ENCODE assay signal across 8 cellular contexts in the genomic region with DNA sequence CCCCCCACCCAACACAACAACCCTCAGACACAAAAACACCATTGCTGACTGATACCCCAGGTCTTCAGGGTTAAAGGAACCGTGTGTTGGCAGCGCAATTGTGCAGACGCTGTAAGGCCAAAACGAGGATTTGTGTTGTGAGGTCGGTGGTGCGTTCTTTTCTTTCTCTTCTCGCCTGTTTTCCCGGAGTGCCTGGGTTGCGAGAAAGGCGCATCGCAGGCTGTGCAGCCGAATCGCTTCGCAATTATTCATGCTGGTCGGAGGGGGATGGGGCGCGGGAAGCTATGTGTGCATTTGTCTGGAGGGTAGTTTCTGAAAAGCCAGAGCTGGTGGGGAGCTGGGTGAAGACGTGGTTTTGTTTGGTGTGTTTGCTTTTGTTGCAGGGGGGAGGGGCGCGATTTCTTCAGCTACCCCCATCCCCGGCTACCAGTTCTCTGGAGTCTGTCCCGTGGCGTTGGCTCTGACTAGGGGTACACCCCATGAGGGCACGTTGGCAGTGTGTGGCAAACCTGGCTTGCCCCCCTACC. TPM values are rescaled to one million over a fixed set of nuclear protein-coding genes. Genes with fewer than 3 reads are reported as not detected.
DNase-seq lines count a peak whose midpoint lies in the region; ATAC-seq and TF ChIP-seq lines count a peak whose summit lies in the region.

No MANE protein-coding gene starts in this region.

- no peaks in the 10 kb centered on the region; the same call in 1 of the 2 replicates for H3K79me2 ChIP-seq in OCI-LY7 (ENCODE audit: insufficient read depth, low read depth, low read length)

- ATAC-seq in foreskin keratinocyte (peak; percentile 29), GM18511 (IDR thresholded peaks at IDR 0.05; ENCODE audit: unreplicated experiment) (no peak)

- no peaks in the 10 kb centered on the region for H4K20me1 ChIP-seq in OCI-LY7 (ENCODE audit: insufficient read depth, low read length)

- DNase-seq in activated T-cell treated with anti-CD3 and anti-CD28 coated beads for 1 hour (ENCODE audit: low read depth) (peak; percentile 57), activated T-cell treated with anti-CD3 and anti-CD28 coated beads for 4 hours (no peak), OCI-LY7 (ENCODE audit: low spot score) (peak; percentile 74), foreskin keratinocyte (peak; percentile 60 to 79), type B pancreatic cell (ENCODE audit: extremely low spot score, unreplicated experiment) (no peak)
- DNase-seq in activated naive CD4-positive, alpha-beta T cell treated with anti-CD3 and anti-CD28 coated beads, Interleukin-2, amount 10 ng/mL, durations not matched to agents 7 days and 5 days = peak; percentile 86

- H3K4me3 ChIP-seq in OCI-LY7 (ENCODE audit: low read depth, low read length, poor library complexity, severe bottlenecking) (peak overlapping the region; percentile 79), neuron (ENCODE audit: low read length) (peak overlapping the region; percentile 92)

- CTCF ChIA-PET in OCI-LY7 (lab: Charles Lee; ENCODE audit: unreplicated experiment) = interaction anchor here (1.5 kb wide), 1 partner anchor 70 kb away, joined by 4 read pairs; no protein-coding TSS in a partner anchor
- CTCF ChIA-PET in activated naive CD4-positive, alpha-beta T cell treated with anti-CD3 and anti-CD28 coated beads, Interleukin-2, amount 10 ng/mL, durations not matched to agents 7 days and 5 days (lab: Charles Lee) = interaction anchor here (0.6 to 7.0 kb wide), 9 partner anchors 10 to 307 kb away, joined by 3 to 70 read pairs (median 18); partner anchors contain the start of gene SMNDC1

- POLR2A ChIA-PET in OCI-LY7 (lab: Charles Lee) = interaction anchor here (0.6 to 4.8 kb wide), 7 partner anchors 13 to 301 kb away, joined by 3 to 53 read pairs (median 5); no protein-coding TSS in a partner anchor

- peak overlapping the region; percentile 97 for H3K27ac Mint-ChIP-seq in activated naive CD4-positive, alpha-beta T cell treated with anti-CD3 and anti-CD28 coated beads, Interleukin-2, amount 10 ng/mL, durations not matched to agents 7 days and 5 days
- peak overlapping the region; percentile 95 for H3K27ac Mint-ChIP-seq in type B pancreatic cell

- TF ChIP-seq CTCF in OCI-LY7 (conservative IDR thresholded peaks at IDR 0.05; ENCODE audit: low read length) (no peak; the same call in 1 of the 2 replicates), foreskin keratinocyte (conservative IDR thresholded peaks at IDR 0.05) (no peak), type B pancreatic cell (conservative IDR thresholded peaks at IDR 0.05) (no peak)

- peaks cover 56% of the 10 kb centered on the region for H3K4me1 Mint-ChIP-seq in activated naive CD4-positive, alpha-beta T cell treated with anti-CD3 and anti-CD28 coated beads, Interleukin-2, amount 10 ng/mL, durations not matched to agents 7 days and 5 days
- peaks cover 50% of the 10 kb centered on the region for H3K4me1 Mint-ChIP-seq in type B pancreatic cell (ENCODE audit: unreplicated experiment)

- H3K4me2 ChIP-seq in OCI-LY7 (ENCODE audit: low read length) = peak overlapping the region; percentile 93

- H3K36me3 Mint-ChIP-seq in activated naive CD4-positive, alpha-beta T cell treated with anti-CD3 and anti-CD28 coated beads, Interleukin-2, amount 10 ng/mL, durations not matched to agents 7 days and 5 days = peaks cover 13% of the 10 kb centered on the region
- no peaks in the 10 kb centered on the region for H3K36me3 Mint-ChIP-seq in type B pancreatic cell

- peak overlapping the region; percentile 84 for H3K4me3 Mint-ChIP-seq in activated naive CD4-positive, alpha-beta T cell treated with anti-CD3 and anti-CD28 coated beads, Interleukin-2, amount 10 ng/mL, durations not matched to agents 7 days and 5 days
- peak overlapping the region; percentile 99 for H3K4me3 Mint-ChIP-seq in type B pancreatic cell

- H3K9me3 Mint-ChIP-seq in activated naive CD4-positive, alpha-beta T cell treated with anti-CD3 and anti-CD28 coated beads, Interleukin-2, amount 10 ng/mL, durations not matched to agents 7 days and 5 days = no peaks in the 10 kb centered on the region
- no peaks in the 10 kb centered on the region for H3K9me3 Mint-ChIP-seq in type B pancreatic cell

- H3K27me3 Mint-ChIP-seq in activated naive CD4-positive, alpha-beta T cell treated with anti-CD3 and anti-CD28 coated beads, Interleukin-2, amount 10 ng/mL, durations not matched to agents 7 days and 5 days = peaks cover 29% of the 10 kb centered on the region
- H3K27me3 Mint-ChIP-seq in type B pancreatic cell = peaks cover 7% of the 10 kb centered on the region

- H3K9me3 ChIP-seq in OCI-LY7 (ENCODE audit: low read length) (no peaks in the 10 kb centered on the region), neuron (ENCODE audit: low read length) (no peaks in the 10 kb centered on the region)

- intact Hi-C loops in OCI-LY7 (cut with micrococcal nuclease; ENCODE audit: unreplicated experiment) = loop anchor here (1.0 to 5.0 kb wide), 4 partner anchors 16 to 297 kb away; no protein-coding TSS in a partner anchor

- H3K27ac ChIP-seq in OCI-LY7 (ENCODE audit: low read depth, low read length, poor library complexity, severe bottlenecking) (peak overlapping the region; percentile 60), foreskin keratinocyte (peak overlapping the region; percentile 10)

- H3K27me3 ChIP-seq in foreskin keratinocyte (no peaks in the 10 kb centered on the region), neuron (ENCODE audit: insufficient read depth, low read length) (peaks cover 6% of the 10 kb centered on the region)

- H3K4me1 ChIP-seq in OCI-LY7 (ENCODE audit: insufficient read depth, low read length, poor library complexity, severe bottlenecking) (peaks cover 41% of the 10 kb centered on the region), foreskin keratinocyte (peaks cover 6% of the 10 kb centered on the region), neuron (ENCODE audit: insufficient read depth, low read length) (peaks cover 37% of the 10 kb centered on the region)

- BruUV-seq in OCI-LY7 (replicated peaks; lab: Mats Ljungman, UMichigan) = no TSS peak

- H3K9me2 ChIP-seq in OCI-LY7 (ENCODE audit: insufficient read depth, low read length) = no peaks in the 10 kb centered on the region

- H3K36me3 ChIP-seq in OCI-LY7 (ENCODE audit: insufficient read depth, low read length) = no peaks in the 10 kb centered on the region
- no peaks in the 10 kb centered on the region for H3K36me3 ChIP-seq in neuron (ENCODE audit: insufficient read depth, low read length)

- H2AFZ ChIP-seq in OCI-LY7 (ENCODE audit: low read length) = peak overlapping the region; percentile 72; the same call in 1 of the 2 replicates
- peak overlapping the region; percentile 7 for H2AFZ ChIP-seq in neuron (ENCODE audit: low read depth, low read length)

RNA-seq across cellular contexts. Expression of gene MXI1, which starts 2.1 kb away (rescaled TPM):
- total RNA-seq in OCI-LY7 (2014; rRNA removed; shearing (Covaris generic)) = 8.4 and 11.7 TPM in 2 replicates
- total RNA-seq in OCI-LY7 (2022) (18.1 and 22.3 TPM in 2 replicates), foreskin keratinocyte (6.8 and 8.4 TPM in 2 replicates), type B pancreatic cell (ENCODE audit: low replicate concordance) (17.8 and 34.7 TPM in 2 replicates)
- 3.6 and 4.0 TPM in 2 replicates for polyA plus RNA-seq in foreskin keratinocyte

Comparison
In these comparisons a context has a peak if more than half of its experiments do, and no peak if none do; other contexts are left out.
1. DNase-seq: peak in activated T-cell treated with anti-CD3 and anti-CD28 coated beads for 1 hour (single experiment), OCI-LY7 (single experiment), activated naive CD4-positive, alpha-beta T cell treated with anti-CD3 and anti-CD28 coated beads, Interleukin-2, amount 10 ng/mL, durations not matched to agents 7 days and 5 days (single experiment) and foreskin keratinocyte (2 of 2); none in activated T-cell treated with anti-CD3 and anti-CD28 coated beads for 4 hours (single experiment) and type B pancreatic cell (single experiment).